ENCODE assay signal across 25 cellular contexts in genomic region chr5:64947801-64948200, GRCh38.
"Had no signal": no experiment of that assay in that cellular context is flagged by ENCODE, and none has a peak within 500 bp of the region (broad histone marks: within the 10 kb centered on the region; RNA-seq: fewer than 3 reads in every experiment).

No MANE protein-coding gene starts in this region.

- H3K27me3 ChIP-seq: gastrocnemius medialis, left lung, sigmoid colon, stomach, testis, tibial artery had no signal

- H3K9me3 ChIP-seq: gastrocnemius medialis, left lung, psoas muscle, sigmoid colon, stomach, testis, tibial artery had no signal

- H3K4me3 ChIP-seq: gastrocnemius medialis, left lung, psoas muscle, sigmoid colon, stomach, testis, tibial artery had no signal

- H3K36me3 ChIP-seq: gastrocnemius medialis, left lung, sigmoid colon, tibial artery had no signal

- H3K4me1 ChIP-seq: gastrocnemius medialis, left lung, psoas muscle, testis had no signal

- DNase-seq: cortex of kidney; effector CD4-positive, alpha-beta T cell; endodermal cell; foreskin fibroblast; gastrocnemius medialis; head of caudate nucleus; kidney; left cardiac atrium; left lung; mesenchymal stem cell; naive thymus-derived CD8-positive, alpha-beta T cell; nephron progenitor cell; nucleus accumbens; psoas muscle; right cardiac atrium; sigmoid colon; stimulated activated CD4-positive, alpha-beta T cell treated with anti-CD3 and anti-CD28 coated beads, Interleukin-2, amount 100 ng/mL, for 24 hours; stimulated activated CD4-positive, alpha-beta T cell treated with anti-CD3 and anti-CD28 coated beads, Interleukin-4, amount 100 ng/mL, for 24 hours; stimulated activated naive CD4-positive, alpha-beta T cell treated with Interleukin-2 at 50 U/mL for 16 hours; stomach; testis; tibial artery had no signal

- H3K27ac ChIP-seq: epithelial cell of prostate, gastrocnemius medialis, left lung, psoas muscle, sigmoid colon, stomach, testis, tibial artery had no signal

- ATAC-seq: esophagus mucosa; gastrocnemius medialis; left lung; naive thymus-derived CD8-positive, alpha-beta T cell; psoas muscle; right cardiac atrium; stimulated activated effector memory CD8-positive, alpha-beta T cell treated with anti-CD3 and anti-CD28 coated beads, Interleukin-12 subunit alpha, Interleukin-12 subunit beta, amount 100 ng/mL, for 72 hours had no signal
